In genomic region chr14:22767323-22767589, GRCh38 we compare ENCODE assay signal across 8 cellular contexts. TPM values are rescaled to one million over a fixed set of nuclear protein-coding genes. Genes with fewer than 3 reads are reported as not detected.
DNase-seq lines count a peak whose midpoint lies in the region; ATAC-seq, FAIRE-seq and TF ChIP-seq lines count a peak whose summit lies in the region.

No MANE protein-coding gene starts in this region.

- H2AFZ ChIP-seq in GM12878 (ENCODE audit: control insufficient read depth, low read depth, low read length) = no peak overlapping the region

- intact Hi-C loops in GM12878 (cut with micrococcal nuclease; ENCODE audit: unreplicated experiment) = loop anchor here (2.0 to 5.0 kb wide), 2 partner anchors 180 to 196 kb away; partner anchors contain the start of gene DAD1

- peaks cover 13% of the 10 kb centered on the region for H3K9me3 Mint-ChIP-seq in mesothelial cell of epicardium

- H3K4me3 ChIP-seq in BE2C (ENCODE audit: low read depth, low read length) (peak overlapping the region; percentile 98), GM12878 (peak overlapping the region; percentile 91)

- TF ChIP-seq EP300 in GM12878 (IDR thresholded peaks at IDR 0.05; ENCODE audit: borderline replicate concordance in 1 of 2, control insufficient read depth in 1 of 2, low read depth in 2 of 2, low read length in 2 of 2) = no peak

- 2% methylated on average over 6 of the region's 6 CpGs for WGBS in GM12878 (ENCODE audit: insufficient coverage, insufficient replicate concordance, low lambda C conversion rate, missing lambda C conversion rate)

- no peak for TF ChIP-seq POLR2A in GM12878 (IDR thresholded peaks at IDR 0.05; ENCODE audit: low read depth, low read length)
- TF ChIP-seq POLR2A in GM12892 (IDR thresholded peaks at IDR 0.05; ENCODE audit: low read depth, low read length) = no peak

- no peaks in the 10 kb centered on the region for H3K27me3 Mint-ChIP-seq in mesothelial cell of epicardium (ENCODE audit: low read depth)

- CTCF ChIA-PET in GM12878 (lab: Yijun Ruan, JAX) = interaction anchor here (1.1 to 5.5 kb wide), 11 partner anchors 10 to 197 kb away, joined by 4 to 36 read pairs (median 9); partner anchors contain the start of gene LRP10

- H3K27ac Mint-ChIP-seq in mesothelial cell of epicardium = peak overlapping the region; percentile 98

- peaks cover 36% of the 10 kb centered on the region for H3K36me3 ChIP-seq in BE2C
- peaks cover 22 to 29% of the 10 kb centered on the region in 2 experiments for H3K36me3 ChIP-seq in GM12878 (ENCODE audit: control insufficient read depth in 2 of 2, insufficient read depth in 2 of 2, low read length in 1 of 2)

- in situ Hi-C loops in GM12878 (cut with MboI) = no loop called here

- H3K9me3 ChIP-seq in BE2C = no peaks in the 10 kb centered on the region
- no peaks in the 10 kb centered on the region for H3K9me3 ChIP-seq in GM12878 (replicated peaks; ENCODE audit: control insufficient read depth, insufficient read depth, low read length)

- H4K20me1 ChIP-seq in GM12878 (ENCODE audit: control insufficient read depth, insufficient read depth) = no peaks in the 10 kb centered on the region

- POLR2A ChIA-PET in GM12878 (lab: Charles Lee) = interaction anchor here (0.9 to 1.9 kb wide), 8 partner anchors 14 to 207 kb away, joined by 3 to 10 read pairs (median 4); partner anchors contain the start of genes DAD1 and SLC7A7

- H3K4me3 Mint-ChIP-seq in mesothelial cell of epicardium = peak overlapping the region; percentile 91

- H3K79me2 ChIP-seq in GM12878 (ENCODE audit: control insufficient read depth, insufficient read depth, low read length) = peaks cover 33% of the 10 kb centered on the region

- peaks cover 26% of the 10 kb centered on the region for H3K4me1 Mint-ChIP-seq in mesothelial cell of epicardium

- TF ChIP-seq CTCF in BE2C (IDR thresholded peaks at IDR 0.05; ENCODE audit: low read depth, low read length) (no peak), GM12878 (IDR thresholded peaks at IDR 0.05 in 2 of 3, conservative IDR thresholded peaks at IDR 0.05 in 1 of 3; ENCODE audit: control insufficient read depth in 2 of 3, extremely low read depth in 1 of 3, insufficient read depth in 1 of 3, low read depth in 3 of 3, low read length in 3 of 3) (no peak), mesothelial cell of epicardium (IDR thresholded peaks at IDR 0.05; ENCODE audit: unreplicated experiment) (no peak)

- FAIRE-seq in GM12878 (lab: Jason Lieb, UNC) (no peak), urothelium cell line (lab: Jason Lieb, UNC) (no peak), GM12892 (lab: Jason Lieb, UNC) (no peak)

- SMC1A ChIA-PET in GM12878 (lab: Charles Lee; ENCODE audit: uncharacterized antibody, unreplicated experiment) = interaction anchor here (1.0 to 5.4 kb wide), 12 partner anchors 16 to 383 kb away, joined by 4 to 51 read pairs (median 8); no protein-coding TSS in a partner anchor

- H3K9ac ChIP-seq in GM12878 (ENCODE audit: control insufficient read depth, insufficient read depth, low read length) = peak overlapping the region; percentile 97

- ATAC-seq in HG02852 (IDR thresholded peaks at IDR 0.05; ENCODE audit: unreplicated experiment) (peak; percentile 42), GM12878 (no peak; the same call in 2 of the 3 replicates)

- BruUV-seq in GM12878 (replicated peaks; lab: Mats Ljungman, UMichigan) = no TSS peak

- DNase-seq in BE2C (no peak), GM12878 (ENCODE audit: low read depth, low spot score) (no peak), mesothelial cell of epicardium (ENCODE audit: low spot score in 2 of 2, unreplicated experiment in 2 of 2) (no peak), GDM1 (lab: John Stamatoyannopoulos, UW) (no peak), urothelium cell line (ENCODE audit: low spot score) (no peak), GM12892 (ENCODE audit: insufficient read length) (no peak), ureter (ENCODE audit: low spot score) (no peak)

- RAD21 ChIA-PET in GM12878 (lab: Charles Lee; ENCODE audit: unreplicated experiment) = interaction anchor here (0.6 to 4.5 kb wide), 12 partner anchors 18 to 160 kb away, joined by 3 to 31 read pairs (median 6); no protein-coding TSS in a partner anchor

- peak overlapping the region; percentile 98 for H3K27ac ChIP-seq in GM12878 (ENCODE audit: control insufficient read depth, insufficient read depth)

- TF ChIP-seq RAD21 in GM12878 (IDR thresholded peaks at IDR 0.05; ENCODE audit: insufficient read depth, low read depth, low read length) = no peak

- H3K4me2 ChIP-seq in GM12878 (ENCODE audit: control insufficient read depth, insufficient read depth) = peak overlapping the region; percentile 43

- H3K36me3 Mint-ChIP-seq in mesothelial cell of epicardium = peaks cover 41% of the 10 kb centered on the region

- peaks cover 3% of the 10 kb centered on the region for H3K4me1 ChIP-seq in BE2C
- H3K4me1 ChIP-seq in GM12878 (ENCODE audit: control insufficient read depth, insufficient read depth, low read length) = no peaks in the 10 kb centered on the region; the same call in 1 of the 2 replicates

- H3K27me3 ChIP-seq in BE2C (no peaks in the 10 kb centered on the region), GM12878 (replicated peaks in 1 of 2; ENCODE audit: control insufficient read depth in 2 of 2, insufficient read depth in 2 of 2, low read length in 1 of 2) (no peaks in the 10 kb centered on the region)

TF ChIP-seq in GM12878, 131 proteins besides CTCF, POLR2A, EP300 and RAD21 (continues in another document):
- TF ChIP-seq NR2C1 (IDR thresholded peaks at IDR 0.05) = no peak
- TF ChIP-seq ZSCAN29 (IDR thresholded peaks at IDR 0.05) = no peak
- TF ChIP-seq RUNX3 (IDR thresholded peaks at IDR 0.05; ENCODE audit: low read length) = peak; percentile 86; the same call in 1 of the 2 replicates
- no peak for TF ChIP-seq USF1 (IDR thresholded peaks at IDR 0.05; ENCODE audit: borderline replicate concordance, extremely low read length, insufficient read depth, low read depth, low read length)

RNA-seq across cellular contexts. Expression of gene OXA1L, which starts 0.8 kb away (rescaled TPM):
- 147 TPM for polyA plus RNA-seq in BE2C (2012; ENCODE audit: insufficient read depth, insufficient read length, low read depth)
- 115 and 118 TPM in 2 replicates for total RNA-seq in GM12878 (2013; cell fraction: nucleolus; rRNA removed)
- 289 and 292 TPM in 2 replicates for total RNA-seq in GM12878 (2014; rRNA removed)
- 115 and 126 TPM in 2 replicates for total RNA-seq in GM12878 (2014; rRNA removed; fragmentation: Illumina TruSeq; extraction: Trizol)
- 156 and 166 TPM in 2 replicates for total RNA-seq in GM12878 (2021)
- polyA plus RNA-seq in GM12878 (2011; ENCODE audit: low read depth) = 174 TPM
- 197 and 256 TPM in 2 replicates for polyA plus RNA-seq in GM12878 (2011; rRNA removed)
- 283 and 304 TPM in 2 replicates for polyA plus RNA-seq in GM12878 (2011; cell fraction: cytosol; rRNA removed)
- polyA plus RNA-seq in GM12878 (2011; cell fraction: nucleus; rRNA removed) = 405 and 422 TPM in 2 replicates
- polyA plus RNA-seq in GM12878 (2012) = 186 and 187 TPM in 2 replicates
- 214 and 224 TPM in 2 replicates for polyA plus RNA-seq in GM12878 (2014; fragmentation: Illumina TruSeq; extraction: Trizol)
- polyA plus RNA-seq in GM12878 (2014; fragmentation: Nextera tagmentation; extraction: Ambion mirVana) = 100 to 1,000 TPM; 110 to 116 TPM
- polyA plus RNA-seq in GM12878 (2014; rRNA removed) = 264 and 284 TPM in 2 replicates
- polyA plus RNA-seq in GM12878 (2016; fragmentation: Nextera tagmentation; extraction: Ambion mirVana) = 100 to 1,000 TPM; 105 to 115 TPM
- polyA minus RNA-seq in GM12878 (2011; rRNA and poly(A)+ RNA removed) = 190 and 233 TPM in 2 replicates
- polyA minus RNA-seq in GM12878 (2011; cell fraction: cytosol; rRNA and poly(A)+ RNA removed) = 56.3 and 63.2 TPM in 2 replicates
- polyA minus RNA-seq in GM12878 (2011; cell fraction: nucleus; rRNA and poly(A)+ RNA removed) = 118 and 176 TPM in 2 replicates
- total RNA-seq in mesothelial cell of epicardium = 115 to 118 TPM (median 117 TPM) in 3 replicates
- 134 TPM for polyA plus RNA-seq in GM12892 (2012; ENCODE audit: missing spikeins)
- total RNA-seq in ureter = 93.5 TPM

RNA-seq across cellular contexts. Expression of gene SLC7A7, which starts 48.0 kb away (rescaled TPM):
- 1.1 TPM for polyA plus RNA-seq in BE2C (2012; ENCODE audit: insufficient read depth, insufficient read length, low read depth)
- 64.8 and 70.2 TPM in 2 replicates for total RNA-seq in GM12878 (2013; cell fraction: nucleolus; rRNA removed)
- 55.6 and 58.5 TPM in 2 replicates for total RNA-seq in GM12878 (2014; rRNA removed)
- 38.5 and 39.7 TPM in 2 replicates for total RNA-seq in GM12878 (2014; rRNA removed; fragmentation: Illumina TruSeq; extraction: Trizol)
- 44.7 and 50.8 TPM in 2 replicates for total RNA-seq in GM12878 (2021)
- 31.6 TPM for polyA plus RNA-seq in GM12878 (2011; ENCODE audit: low read depth)
- 58.6 and 79.2 TPM in 2 replicates for polyA plus RNA-seq in GM12878 (2011; rRNA removed)
- 81.8 and 100 TPM in 2 replicates for polyA plus RNA-seq in GM12878 (2011; cell fraction: cytosol; rRNA removed)
- 56.1 and 60.0 TPM in 2 replicates for polyA plus RNA-seq in GM12878 (2011; cell fraction: nucleus; rRNA removed)
- polyA plus RNA-seq in GM12878 (2012) = 29.4 and 38.4 TPM in 2 replicates
- 64.3 and 65.1 TPM in 2 replicates for polyA plus RNA-seq in GM12878 (2014; fragmentation: Illumina TruSeq; extraction: Trizol)
- 10 to 100 TPM; 48.1 to 72.7 TPM for polyA plus RNA-seq in GM12878 (2014; fragmentation: Nextera tagmentation; extraction: Ambion mirVana)
- polyA plus RNA-seq in GM12878 (2014; rRNA removed) = 53.5 and 60.2 TPM in 2 replicates
- polyA plus RNA-seq in GM12878 (2016; fragmentation: Nextera tagmentation; extraction: Ambion mirVana) = 10 to 100 TPM; 27.8 to 31.1 TPM
- 85.9 and 88.4 TPM in 2 replicates for polyA minus RNA-seq in GM12878 (2011; rRNA and poly(A)+ RNA removed)
- 18.2 and 18.3 TPM in 2 replicates for polyA minus RNA-seq in GM12878 (2011; cell fraction: cytosol; rRNA and poly(A)+ RNA removed)
- polyA minus RNA-seq in GM12878 (2011; cell fraction: nucleus; rRNA and poly(A)+ RNA removed) = 15.2 and 20.2 TPM in 2 replicates
- 8.3 to 9.8 TPM (median 8.9 TPM) in 3 replicates for total RNA-seq in mesothelial cell of epicardium
- 24.5 TPM for polyA plus RNA-seq in GM12892 (2012; ENCODE audit: missing spikeins)
- 10.6 TPM for total RNA-seq in ureter
